ENCODE assay signal across 17 cellular contexts in the genomic region with DNA sequence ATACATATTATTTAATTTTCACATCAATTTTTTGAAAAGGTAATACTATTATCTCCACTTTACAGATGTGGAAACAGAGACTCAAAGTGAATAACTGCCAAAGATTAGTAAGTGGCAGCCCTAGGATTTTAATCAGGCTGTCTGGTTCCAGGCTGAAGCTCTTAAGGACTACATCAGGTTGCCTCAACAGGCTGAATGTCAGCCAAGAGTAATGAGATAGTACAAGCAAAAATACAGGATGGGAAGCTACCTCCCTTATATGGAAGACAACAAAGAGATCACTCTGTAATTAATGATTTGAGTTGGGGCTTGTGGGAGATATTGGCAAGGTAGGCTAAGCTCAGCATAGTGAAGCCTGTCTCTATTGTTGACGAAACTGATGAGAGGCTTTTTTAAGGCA.
"Had no signal": no experiment of that assay in that cellular context is flagged by ENCODE, and none has a peak within 500 bp of the region (broad histone marks: within the 10 kb centered on the region; RNA-seq: fewer than 3 reads in every experiment).

No MANE protein-coding gene starts in this region.

- H3K36me3 Mint-ChIP-seq: naive thymus-derived CD8-positive, alpha-beta T cell; type B pancreatic cell had no signal

- H3K27ac ChIP-seq: esophagus squamous epithelium, foreskin keratinocyte, psoas muscle, suprapubic skin had no signal

- H3K27me3 Mint-ChIP-seq: naive thymus-derived CD8-positive, alpha-beta T cell; type B pancreatic cell had no signal

- H3K4me1 ChIP-seq: esophagus squamous epithelium, foreskin keratinocyte, psoas muscle, suprapubic skin had no signal

- H3K4me3 Mint-ChIP-seq: activated CD8-positive, alpha-beta T cell treated with anti-CD3 and anti-CD28 coated beads, Interleukin-2, amount 10 ng/mL, durations not matched to agents 7 days and 5 days; naive thymus-derived CD8-positive, alpha-beta T cell; type B pancreatic cell had no signal

- ATAC-seq: activated CD8-positive, alpha-beta T cell treated with anti-CD3 and anti-CD28 coated beads, Interleukin-2, amount 10 ng/mL, durations not matched to agents 7 days and 5 days; foreskin keratinocyte; left colon; naive thymus-derived CD8-positive, alpha-beta T cell; psoas muscle; sciatic nerve had no signal

- H3K4me3 ChIP-seq: esophagus squamous epithelium, lung, psoas muscle, suprapubic skin had no signal

- H3K27ac Mint-ChIP-seq: activated CD8-positive, alpha-beta T cell treated with anti-CD3 and anti-CD28 coated beads, Interleukin-2, amount 10 ng/mL, durations not matched to agents 7 days and 5 days; naive thymus-derived CD8-positive, alpha-beta T cell; type B pancreatic cell had no signal

- H3K9me3 Mint-ChIP-seq: type B pancreatic cell had no signal

- H3K9me3 ChIP-seq: esophagus squamous epithelium, psoas muscle, suprapubic skin had no signal

- H3K36me3 ChIP-seq: esophagus squamous epithelium, suprapubic skin had no signal

- H3K4me1 Mint-ChIP-seq: naive thymus-derived CD8-positive, alpha-beta T cell had no signal

- DNase-seq: activated CD4-positive, alpha-beta T cell treated with anti-CD3 and anti-CD28 coated beads for 48 hours; activated CD8-positive, alpha-beta memory T cell treated with anti-CD3 and anti-CD28 coated beads, Interleukin-2, amount 50 U/mL, for 48 hours; activated CD8-positive, alpha-beta T cell treated with anti-CD3 and anti-CD28 coated beads, Interleukin-2, amount 10 ng/mL, durations not matched to agents 7 days and 5 days; activated naive CD4-positive, alpha-beta T cell; aorta; esophagus squamous epithelium; foreskin keratinocyte; head of caudate nucleus; left colon; naive thymus-derived CD8-positive, alpha-beta T cell; psoas muscle; stimulated activated CD4-positive, alpha-beta T cell treated with anti-CD3 and anti-CD28 coated beads, Interleukin-12 subunit alpha, Interleukin-12 subunit beta, amount 100 ng/mL, for 4 hours; stimulated activated naive CD4-positive, alpha-beta T cell treated with Interleukin-2 at 50 U/mL for 16 hours had no signal

- H3K27me3 ChIP-seq: esophagus squamous epithelium, foreskin keratinocyte, suprapubic skin had no signal
